Comparison of ENCODE assay signal across 8 cellular contexts in genomic region chr4:81471361-81472248, GRCh38. TPM values are rescaled to one million over a fixed set of nuclear protein-coding genes. Genes with fewer than 3 reads are reported as not detected.
DNase-seq lines count a peak whose midpoint lies in the region; ATAC-seq, FAIRE-seq and TF ChIP-seq lines count a peak whose summit lies in the region.

RASGEF1B (minus strand) TSS chr4:81471907; CDS start chr4:81459508, 12,399 bp downstream.

- H3K36me3 ChIP-seq in astrocyte (ENCODE audit: insufficient read depth, low read length): no peaks in the 10 kb centered on the region
- no peaks in the 10 kb centered on the region for H3K36me3 ChIP-seq in vagina

- H3K4me3 Mint-ChIP-seq in astrocyte (ENCODE audit: unreplicated experiment): peak within 1 kb of the TSS; percentile 83

- TF ChIP-seq CTCF in astrocyte (IDR thresholded peaks at IDR 0.05; ENCODE audit: insufficient read depth, low read depth, low read length) (no peak), vagina (IDR thresholded peaks at IDR 0.05) (no peak)

- H3K27ac Mint-ChIP-seq in astrocyte (ENCODE audit: unreplicated experiment): peak within 1 kb of the TSS; percentile 86

- TF ChIP-seq POLR2A in GM18505 (IDR thresholded peaks at IDR 0.05; ENCODE audit: borderline replicate concordance, extremely low read depth, insufficient read depth, insufficient read length): no peak
- TF ChIP-seq POLR2A in vagina (IDR thresholded peaks at IDR 0.05): peak in 1 of 2 donors; percentile 60

- H3K4me3 ChIP-seq in astrocyte (ENCODE audit: insufficient read depth, low read depth, low read length) (peak within 1 kb of the TSS; percentile 66), vagina (peak within 1 kb of the TSS; percentile 57 to 89)

- intact Hi-C loops in vagina (cut with DNase I): no loop called here

- peaks cover 2% of the 10 kb centered on the region for H3K9me3 Mint-ChIP-seq in astrocyte (ENCODE audit: unreplicated experiment)

- FAIRE-seq in astrocyte (lab: Jason Lieb, UNC): no peak

- H3K36me3 Mint-ChIP-seq in astrocyte (ENCODE audit: low read depth, unreplicated experiment): peaks cover 3% of the 10 kb centered on the region

- no peaks in the 10 kb centered on the region for H3K79me2 ChIP-seq in astrocyte (ENCODE audit: insufficient read depth, low read length)

- peak within 1 kb of the TSS; percentile 68 for H3K9ac ChIP-seq in astrocyte (ENCODE audit: low read length)

- DNase-seq in NCI-H187 treated with DMSO at 0.1 percent for 48 hours (lab: John Stamatoyannopoulos, UW) (peak; percentile 70), T1000 (lab: John Stamatoyannopoulos, UW) (peak; percentile 50), astrocyte (ENCODE audit: low read depth) (peak; percentile 53), hippocampal formation (lab: John Stamatoyannopoulos, UW) (peak; percentile 90 to 91), retina (peak; percentile 89), vagina (ENCODE audit: extremely low spot score in 2 of 2) (peak in 1 of 2 donors; percentile 90)

- H3K27me3 ChIP-seq in astrocyte (ENCODE audit: insufficient read depth, low read length) (peaks cover 27% of the 10 kb centered on the region), vagina (no peaks in the 10 kb centered on the region)

- H4K20me1 ChIP-seq in astrocyte (ENCODE audit: insufficient read depth, low read length): no peaks in the 10 kb centered on the region

- ATAC-seq in GM18505 (IDR thresholded peaks at IDR 0.05; ENCODE audit: unreplicated experiment): peak; percentile 97
- peak; percentile 89 for ATAC-seq in HG02943 (IDR thresholded peaks at IDR 0.05; ENCODE audit: low read depth, unreplicated experiment)

- H3K4me2 ChIP-seq in astrocyte (ENCODE audit: low read length): peak within 1 kb of the TSS; percentile 97

- H3K27me3 Mint-ChIP-seq in astrocyte (ENCODE audit: low read depth, unreplicated experiment): peaks cover 7% of the 10 kb centered on the region

- H3K4me1 ChIP-seq in astrocyte (ENCODE audit: insufficient read depth, low read length): peaks cover 11% of the 10 kb centered on the region
- peaks cover 29% of the 10 kb centered on the region for H3K4me1 ChIP-seq in vagina

- H3K9me3 ChIP-seq in astrocyte (ENCODE audit: insufficient read depth, low read depth, low read length) (no peaks in the 10 kb centered on the region), vagina (no peaks in the 10 kb centered on the region)

- no peak within 1 kb of the TSS for H3K27ac ChIP-seq in astrocyte (ENCODE audit: low read depth, low read length)
- peak within 1 kb of the TSS; percentile 89 for H3K27ac ChIP-seq in vagina

- H3K4me1 Mint-ChIP-seq in astrocyte (ENCODE audit: low read depth, unreplicated experiment): peaks cover 10% of the 10 kb centered on the region

- H2AFZ ChIP-seq in astrocyte (ENCODE audit: low read depth, low read length): peak within 1 kb of the TSS; percentile 90

RNA-seq across cellular contexts. Expression of gene RASGEF1B, which starts in this region (rescaled TPM):
- total RNA-seq in astrocyte: 0.77 and 1.5 TPM in 2 replicates
- 13.5 TPM for total RNA-seq in vagina
